ENCODE assay signal across 9 cellular contexts in genomic region chr18:26655010-26655613, GRCh38.
DNase-seq lines count a peak whose midpoint lies in the region; ATAC-seq, FAIRE-seq and TF ChIP-seq lines count a peak whose summit lies in the region.
"Had no signal": no experiment of that assay in that cellular context is flagged by ENCODE, and none has a peak within 500 bp of the region (broad histone marks: within the 10 kb centered on the region; RNA-seq: fewer than 3 reads in every experiment).

No MANE protein-coding gene starts in this region.

- peak overlapping the region; percentile 87 for H3K27ac ChIP-seq in 22Rv1
- H3K27ac ChIP-seq in H1 (ENCODE audit: low read depth, low read length): no peak overlapping the region
- H3K27ac ChIP-seq in naive thymus-derived CD4-positive, alpha-beta T cell (ENCODE audit: low read depth, low read length): no peak overlapping the region

- peak overlapping the region; percentile 83 for H3K4me3 ChIP-seq in Loucy (ENCODE audit: low read length, poor library complexity, severe bottlenecking)
- H3K4me3 ChIP-seq in H1 (ENCODE audit: extremely low read depth in 1 of 4, insufficient read depth in 2 of 4, low read depth in 3 of 4, low read length in 4 of 4): peak overlapping the region; percentile 79 to 90 (median 84)
- no peak overlapping the region for H3K4me3 ChIP-seq in naive thymus-derived CD4-positive, alpha-beta T cell (ENCODE audit: low read length)

- H3K4me1 ChIP-seq in Loucy (ENCODE audit: insufficient read depth, low read length, poor library complexity, severe bottlenecking): peaks cover 27% of the 10 kb centered on the region
- peaks cover 2 to 20% (median 9%) of the 10 kb centered on the region in 4 experiments; a peak in 5 of 7 replicates for H3K4me1 ChIP-seq in H1 (replicated peaks in 1 of 4; ENCODE audit: control insufficient read depth in 3 of 4, insufficient read depth in 4 of 4, low read length in 3 of 4)
- H3K4me1 ChIP-seq in naive thymus-derived CD4-positive, alpha-beta T cell (ENCODE audit: control insufficient read depth in 2 of 2, insufficient read depth in 2 of 2, low read length in 2 of 2): no peaks in the 10 kb centered on the region

- DNase-seq in H1 (ENCODE audit: low read depth in 1 of 2, low spot score in 2 of 2) (no peak), NCI-H774 (lab: John Stamatoyannopoulos, UW) (no peak), GOT3 (lab: John Stamatoyannopoulos, UW) (no peak), NCI-H187 treated with DMSO at 0.1 percent for 48 hours (lab: John Stamatoyannopoulos, UW) (no peak)
- DNase-seq in naive thymus-derived CD4-positive, alpha-beta T cell: no peak
- DNase-seq: NCI-H524 treated with DMSO at 0.1 percent for 48 hours had no signal

- H3K4me1 Mint-ChIP-seq in naive thymus-derived CD4-positive, alpha-beta T cell: peaks cover 7 to 20% (median 15%) of the 10 kb centered on the region in 7 donors

- H4K91ac ChIP-seq in H1 (replicated peaks; ENCODE audit: insufficient read length, low read length): no peak overlapping the region

- no peak overlapping the region for H2BK20ac ChIP-seq in H1 (ENCODE audit: low read length)

- CTCF ChIA-PET in H1 (lab: Charles Lee; ENCODE audit: partially characterized antibody): no interaction called here
- CTCF ChIA-PET in naive thymus-derived CD4-positive, alpha-beta T cell (lab: Charles Lee): no interaction called here

- no peak overlapping the region for H2BK120ac ChIP-seq in H1 (replicated peaks; ENCODE audit: low read depth, low read length)

- H2BK5ac ChIP-seq in H1 (ENCODE audit: low read depth, low read length): no peak overlapping the region

- no peak overlapping the region for H2BK15ac ChIP-seq in H1 (ENCODE audit: low read length)

- no peak overlapping the region; the same call in 1 of the 2 replicates for H3K18ac ChIP-seq in H1 (ENCODE audit: extremely low read depth, low read length)

- H3K79me2 ChIP-seq in Loucy (ENCODE audit: insufficient read depth, low read length) (no peaks in the 10 kb centered on the region; the same call in 1 of the 2 replicates), H1 (ENCODE audit: control insufficient read depth in 1 of 2, insufficient read depth in 2 of 2, low read length in 2 of 2) (no peaks in the 10 kb centered on the region)

- H4K20me1 ChIP-seq in Loucy (ENCODE audit: insufficient read depth, low read length, poor library complexity, severe bottlenecking) (no peaks in the 10 kb centered on the region), H1 (replicated peaks in 1 of 2; ENCODE audit: control insufficient read depth in 1 of 2, insufficient read depth in 2 of 2, low read length in 2 of 2) (no peaks in the 10 kb centered on the region)

- peak overlapping the region; percentile 40 for H3K14ac ChIP-seq in H1 (ENCODE audit: insufficient read length)

- H3K9me3 Mint-ChIP-seq in naive thymus-derived CD4-positive, alpha-beta T cell: peaks cover 0 to 2% (median 0%) of the 10 kb centered on the region in 11 donors

- no peak for TF ChIP-seq EP300 in H1 (IDR thresholded peaks at IDR 0.05; ENCODE audit: borderline replicate concordance in 1 of 2, low read depth in 2 of 2, low read length in 2 of 2)

- peaks cover 12% of the 10 kb centered on the region for H3F3A ChIP-seq in Loucy (ENCODE audit: low read depth)

- peak overlapping the region; percentile 74; the same call in 1 of the 2 replicates for H2AFZ ChIP-seq in Loucy (ENCODE audit: low read length)
- H2AFZ ChIP-seq in H1 (ENCODE audit: low read length): peak overlapping the region; percentile 70; the same call in 1 of the 2 replicates

- no peaks in the 10 kb centered on the region for H3K9me2 ChIP-seq in Loucy (replicated peaks; ENCODE audit: low read depth, low read length)

- no peak overlapping the region for H2BK12ac ChIP-seq in H1 (ENCODE audit: low read depth, low read length)

- FAIRE-seq in H1 (lab: Jason Lieb, UNC): peak; percentile 39

- TF ChIP-seq CTCF in 22Rv1 (IDR thresholded peaks at IDR 0.05) (no peak), Loucy (conservative IDR thresholded peaks at IDR 0.05; ENCODE audit: low read length) (no peak), H1 (IDR thresholded peaks at IDR 0.05; ENCODE audit: control extremely low read depth in 1 of 3, insufficient read depth in 1 of 3, low read depth in 1 of 3, low read length in 3 of 3) (no peak)

- H3K79me1 ChIP-seq in H1 (ENCODE audit: low read depth, low read length): no peaks in the 10 kb centered on the region

- H3K9me3 ChIP-seq in Loucy (ENCODE audit: insufficient read depth, low read depth, low read length) (no peaks in the 10 kb centered on the region), H1 (ENCODE audit: insufficient read depth in 2 of 2, low read depth in 1 of 2, low read length in 1 of 2) (no peaks in the 10 kb centered on the region)
- H3K9me3 ChIP-seq in naive thymus-derived CD4-positive, alpha-beta T cell (ENCODE audit: control insufficient read depth in 2 of 3, low read length in 3 of 3): no peaks in the 10 kb centered on the region

- H3K9ac ChIP-seq in Loucy (ENCODE audit: low read depth, low read length, poor library complexity, severe bottlenecking): peak overlapping the region; percentile 93
- peak overlapping the region in 3 of 4 experiments; percentile 35 to 71 (median 48); a peak in 4 of 7 replicates for H3K9ac ChIP-seq in H1 (replicated peaks in 1 of 4; ENCODE audit: extremely low read depth in 1 of 4, low read depth in 3 of 4, low read length in 3 of 4)

- POLR2A ChIA-PET in H1 (lab: Charles Lee; ENCODE audit: partially characterized antibody): no interaction called here
- POLR2A ChIA-PET in naive thymus-derived CD4-positive, alpha-beta T cell (lab: Charles Lee): no interaction called here

- no peak overlapping the region for H4K8ac ChIP-seq in H1 (ENCODE audit: extremely low read depth, insufficient read depth, low read length)

- peaks cover 7% of the 10 kb centered on the region for H3K23me2 ChIP-seq in H1 (ENCODE audit: low read depth, low read length)

- H3K36me3 ChIP-seq in Loucy (ENCODE audit: insufficient read depth, low read length) (no peaks in the 10 kb centered on the region), H1 (ENCODE audit: control insufficient read depth in 2 of 4, insufficient read depth in 4 of 4, low read length in 3 of 4) (no peaks in the 10 kb centered on the region)
- no peaks in the 10 kb centered on the region for H3K36me3 ChIP-seq in naive thymus-derived CD4-positive, alpha-beta T cell (ENCODE audit: control insufficient read depth in 2 of 3, insufficient read depth in 3 of 3, low read length in 3 of 3)

- no peak overlapping the region for H4K5ac ChIP-seq in H1 (ENCODE audit: insufficient read length, low read depth, low read length)

- peak overlapping the region; percentile 17 to 64 (median 34) for H3K4me3 Mint-ChIP-seq in naive thymus-derived CD4-positive, alpha-beta T cell

- H3K4ac ChIP-seq in H1 (replicated peaks; ENCODE audit: insufficient read length, low read depth, low read length): no peak overlapping the region

- H3K27me3 ChIP-seq in Loucy (ENCODE audit: insufficient read depth, low read length, poor library complexity, severe bottlenecking) (no peaks in the 10 kb centered on the region), H1 (replicated peaks in 1 of 4; ENCODE audit: control insufficient read depth in 3 of 4, extremely low read depth in 1 of 4, insufficient read depth in 3 of 4, low read length in 3 of 4) (peaks cover 0 to 15% (median 12%) of the 10 kb centered on the region in 4 experiments; a peak in 6 of 7 replicates)
- peaks cover 0 to 4% of the 10 kb centered on the region in 2 donors for H3K27me3 ChIP-seq in naive thymus-derived CD4-positive, alpha-beta T cell (ENCODE audit: control insufficient read depth in 2 of 2, insufficient read depth in 2 of 2, low read length in 2 of 2)

- H3K4me2 ChIP-seq in Loucy (ENCODE audit: low read depth, low read length, poor library complexity, severe bottlenecking) (peak overlapping the region; percentile 76), H1 (ENCODE audit: insufficient read depth in 1 of 2, low read depth in 2 of 2, low read length in 2 of 2) (peak overlapping the region; percentile 96 to 97)

- H3K27me3 Mint-ChIP-seq in naive thymus-derived CD4-positive, alpha-beta T cell: peaks cover 69 to 86% (median 79%) of the 10 kb centered on the region in 5 donors

- H3K36me3 Mint-ChIP-seq in naive thymus-derived CD4-positive, alpha-beta T cell: peaks cover 0 to 6% (median 4%) of the 10 kb centered on the region in 5 donors

- WGBS in H1 (ENCODE audit: extremely low coverage in 1 of 2, insufficient coverage in 1 of 2, insufficient read length in 1 of 2, insufficient replicate concordance in 2 of 2, low coverage in 1 of 2, low lambda C conversion rate in 2 of 2, missing lambda C conversion rate in 1 of 2), 2 experiments: 26% methylated on average over 6 of the region's 6 CpGs; no CpG with 5 or more reads in 1 of the 2 experiments

- no peak overlapping the region for H2AK5ac ChIP-seq in H1 (ENCODE audit: low read depth, low read length)

- H3K23ac ChIP-seq in H1 (ENCODE audit: insufficient read length): no peak overlapping the region

- intact Hi-C loops in naive thymus-derived CD4-positive, alpha-beta T cell (cut with micrococcal nuclease): loop anchor here in 1 of 2 donors (5.0 to 10.0 kb wide), 2 partner anchors 108 to 1300 kb away; partner anchors contain the start of genes KCTD1 and ZNF521

- ATAC-seq in naive thymus-derived CD4-positive, alpha-beta T cell: peak; percentile 18
- ATAC-seq in HG03565 (IDR thresholded peaks at IDR 0.05; ENCODE audit: unreplicated experiment): no peak

- TF ChIP-seq POLR2A in H1 (IDR thresholded peaks at IDR 0.05; ENCODE audit: control extremely low read depth in 1 of 2, low read depth in 2 of 2, low read length in 2 of 2): no peak

- H3K27ac Mint-ChIP-seq in naive thymus-derived CD4-positive, alpha-beta T cell: no peak overlapping the region

- H3K56ac ChIP-seq in H1 (replicated peaks; ENCODE audit: insufficient read length, low read depth, low read length): no peak overlapping the region

- no peak for TF ChIP-seq RAD21 in H1 (IDR thresholded peaks at IDR 0.05 in 1 of 2, conservative IDR thresholded peaks at IDR 0.05 in 1 of 2; ENCODE audit: low read depth in 2 of 2, low read length in 2 of 2)

TF ChIP-seq in H1, 55 proteins besides CTCF, POLR2A, EP300 and RAD21 (continues in another document):
- TF ChIP-seq SP1 (IDR thresholded peaks at IDR 0.05; ENCODE audit: low read depth, low read length): no peak
- TF ChIP-seq SIRT6 (IDR thresholded peaks at IDR 0.05; ENCODE audit: low read length): no peak
- no peak for TF ChIP-seq HDAC6 (IDR thresholded peaks at IDR 0.05; ENCODE audit: low read depth, low read length)
- TF ChIP-seq TCF12 (IDR thresholded peaks at IDR 0.05; ENCODE audit: low read depth, low read length): no peak
- no peak for TF ChIP-seq MAX (IDR thresholded peaks at IDR 0.05)
- no peak for TF ChIP-seq TAF7 (optimal IDR thresholded peaks at IDR 0.05; ENCODE audit: borderline replicate concordance, low read depth, low read length)
- no peak for TF ChIP-seq SRF (IDR thresholded peaks at IDR 0.05; ENCODE audit: low read depth, low read length)
- TF ChIP-seq CHD2 (IDR thresholded peaks at IDR 0.05; ENCODE audit: low read length): no peak
- TF ChIP-seq SAP30 (IDR thresholded peaks at IDR 0.05; ENCODE audit: insufficient read depth, insufficient replicate concordance, low read length): no peak
